ENCODE assay signal across 2 cellular contexts in the genomic region with DNA sequence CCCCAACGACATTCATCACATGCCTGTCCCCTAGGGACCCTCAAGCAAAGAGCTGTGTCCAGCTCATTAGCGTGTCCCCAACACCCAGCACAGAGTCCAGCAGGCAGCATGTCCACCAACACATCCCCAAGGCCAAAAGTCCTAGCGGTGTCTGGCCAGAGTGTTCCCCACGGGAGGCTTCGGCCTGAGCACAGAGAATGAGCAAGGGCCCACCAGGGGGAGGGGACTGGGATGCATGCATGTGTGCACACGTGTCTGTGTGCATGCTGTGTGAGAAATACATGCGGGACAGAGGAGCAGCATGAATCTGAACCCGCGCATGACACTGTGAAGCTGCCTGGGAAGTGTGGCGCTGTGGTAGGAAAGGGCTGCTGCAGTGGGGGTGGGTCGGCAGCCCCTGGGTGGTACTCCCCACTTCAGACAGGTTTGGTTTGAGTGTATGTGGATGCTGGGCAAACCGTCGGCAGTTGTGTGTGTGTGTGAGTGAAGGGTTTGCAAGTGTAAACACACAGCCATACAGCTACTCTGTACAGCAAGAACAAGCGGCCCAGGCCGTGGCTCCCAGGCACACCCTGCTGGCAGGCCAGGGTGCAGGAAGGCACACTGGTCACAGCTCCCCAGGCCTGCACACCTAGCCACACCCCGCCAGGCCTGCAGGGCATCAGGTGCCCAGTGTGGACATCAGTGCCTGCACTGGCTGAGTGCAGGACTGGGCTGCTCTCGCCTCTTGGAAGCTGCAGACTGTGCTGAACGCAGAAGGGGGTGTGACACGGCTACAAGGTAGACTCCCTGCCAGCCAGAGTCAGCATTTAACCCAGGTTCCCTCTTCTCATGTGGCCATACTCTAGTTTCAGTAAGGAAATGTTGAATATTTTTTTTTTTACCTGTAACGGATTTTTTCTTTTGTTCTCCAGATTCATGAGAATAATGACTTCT.
TF ChIP-seq lines count a peak whose summit lies in the region.

No MANE protein-coding gene starts in this region.

TF ChIP-seq in HCT116, 20 proteins besides CTCF, POLR2A, EP300 and RAD21:
- TF ChIP-seq FOSL1 (IDR thresholded peaks at IDR 0.05; ENCODE audit: low read depth) = no peak
- no peak for TF ChIP-seq JUND (IDR thresholded peaks at IDR 0.05)
- TF ChIP-seq YY1 (IDR thresholded peaks at IDR 0.05; ENCODE audit: extremely low read depth, insufficient replicate concordance, low read depth, low read length) = no peak
- TF ChIP-seq CBX3 (IDR thresholded peaks at IDR 0.05; ENCODE audit: low read depth) = no peak
- no peak for TF ChIP-seq ZFX (IDR thresholded peaks at IDR 0.05)
- TF ChIP-seq ZBTB33 (IDR thresholded peaks at IDR 0.05; ENCODE audit: extremely low read depth, insufficient replicate concordance, low read length) = no peak
- TF ChIP-seq POLR2AphosphoS5 (IDR thresholded peaks at IDR 0.05; ENCODE audit: low read depth, low read length) = no peak
- TF ChIP-seq CEBPB (IDR thresholded peaks at IDR 0.05; ENCODE audit: low read depth) = no peak
- no peak for TF ChIP-seq SIN3A (IDR thresholded peaks at IDR 0.05; ENCODE audit: low read depth)
- TF ChIP-seq ATF3 (IDR thresholded peaks at IDR 0.05) = no peak
- TF ChIP-seq, protein P1, sequence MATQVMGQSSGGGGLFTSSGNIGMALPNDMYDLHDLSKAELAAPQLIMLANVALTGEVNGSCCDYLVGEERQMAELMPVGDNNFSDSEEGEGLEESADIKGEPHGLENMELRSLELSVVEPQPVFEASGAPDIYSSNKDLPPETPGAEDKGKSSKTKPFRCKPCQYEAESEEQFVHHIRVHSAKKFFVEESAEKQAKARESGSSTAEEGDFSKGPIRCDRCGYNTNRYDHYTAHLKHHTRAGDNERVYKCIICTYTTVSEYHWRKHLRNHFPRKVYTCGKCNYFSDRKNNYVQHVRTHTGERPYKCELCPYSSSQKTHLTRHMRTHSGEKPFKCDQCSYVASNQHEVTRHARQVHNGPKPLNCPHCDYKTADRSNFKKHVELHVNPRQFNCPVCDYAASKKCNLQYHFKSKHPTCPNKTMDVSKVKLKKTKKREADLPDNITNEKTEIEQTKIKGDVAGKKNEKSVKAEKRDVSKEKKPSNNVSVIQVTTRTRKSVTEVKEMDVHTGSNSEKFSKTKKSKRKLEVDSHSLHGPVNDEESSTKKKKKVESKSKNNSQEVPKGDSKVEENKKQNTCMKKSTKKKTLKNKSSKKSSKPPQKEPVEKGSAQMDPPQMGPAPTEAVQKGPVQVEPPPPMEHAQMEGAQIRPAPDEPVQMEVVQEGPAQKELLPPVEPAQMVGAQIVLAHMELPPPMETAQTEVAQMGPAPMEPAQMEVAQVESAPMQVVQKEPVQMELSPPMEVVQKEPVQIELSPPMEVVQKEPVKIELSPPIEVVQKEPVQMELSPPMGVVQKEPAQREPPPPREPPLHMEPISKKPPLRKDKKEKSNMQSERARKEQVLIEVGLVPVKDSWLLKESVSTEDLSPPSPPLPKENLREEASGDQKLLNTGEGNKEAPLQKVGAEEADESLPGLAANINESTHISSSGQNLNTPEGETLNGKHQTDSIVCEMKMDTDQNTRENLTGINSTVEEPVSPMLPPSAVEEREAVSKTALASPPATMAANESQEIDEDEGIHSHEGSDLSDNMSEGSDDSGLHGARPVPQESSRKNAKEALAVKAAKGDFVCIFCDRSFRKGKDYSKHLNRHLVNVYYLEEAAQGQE (IDR thresholded peaks at IDR 0.05; ENCODE audit: low read depth) = no peak
- no peak for TF ChIP-seq EGR1 (IDR thresholded peaks at IDR 0.05; ENCODE audit: low read depth)
- TF ChIP-seq, protein P2, sequence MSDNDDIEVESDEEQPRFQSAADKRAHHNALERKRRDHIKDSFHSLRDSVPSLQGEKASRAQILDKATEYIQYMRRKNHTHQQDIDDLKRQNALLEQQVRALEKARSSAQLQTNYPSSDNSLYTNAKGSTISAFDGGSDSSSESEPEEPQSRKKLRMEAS (IDR thresholded peaks at IDR 0.05) = no peak
TF ChIP-seq in HCT116: peak in this region for 0.

TF ChIP-seq in GM12878, 131 proteins besides CTCF, POLR2A, EP300 and RAD21:
- no peak for TF ChIP-seq ZBTB4 (CRISPR knock-in tag; IDR thresholded peaks at IDR 0.05)
- TF ChIP-seq, protein P1 (IDR thresholded peaks at IDR 0.05; ENCODE audit: low read depth, low read length) = no peak
- TF ChIP-seq ZSCAN29 (IDR thresholded peaks at IDR 0.05) = no peak
- no peak for TF ChIP-seq ZNF217 (IDR thresholded peaks at IDR 0.05)
- no peak for TF ChIP-seq ASH2L (IDR thresholded peaks at IDR 0.05; ENCODE audit: borderline replicate concordance, low read depth)
- TF ChIP-seq IKZF2 (IDR thresholded peaks at IDR 0.05) = no peak
- TF ChIP-seq HDGF (IDR thresholded peaks at IDR 0.05) = no peak
- no peak for TF ChIP-seq MYC (IDR thresholded peaks at IDR 0.05; ENCODE audit: insufficient read depth, insufficient read length, insufficient replicate concordance, low read length, severe bottlenecking)
- TF ChIP-seq SIX5 (IDR thresholded peaks at IDR 0.05; ENCODE audit: low read depth, low read length, severe bottlenecking) = no peak
